Comparison of ENCODE assay signal across 9 cellular contexts in genomic region chr14:54503476-54503875, GRCh38. TPM values are rescaled to one million over a fixed set of nuclear protein-coding genes. Genes with fewer than 3 reads are reported as not detected.
DNase-seq lines count a peak whose midpoint lies in the region; ATAC-seq, FAIRE-seq and TF ChIP-seq lines count a peak whose summit lies in the region.
"Had no signal": no experiment of that assay in that cellular context is flagged by ENCODE, and none has a peak within 500 bp of the region (broad histone marks: within the 10 kb centered on the region; RNA-seq: fewer than 3 reads in every experiment).

No MANE protein-coding gene starts in this region.

- H3K4me3 Mint-ChIP-seq in HFFc6 (no peak overlapping the region), astrocyte (ENCODE audit: unreplicated experiment) (no peak overlapping the region)
- H3K4me3 Mint-ChIP-seq: activated B cell treated with CpG ODN at 0.5 μM for 24 hours had no signal

- DNase-seq in HFFc6, result peak; percentile 56
- peak; percentile 37 for DNase-seq in astrocyte (ENCODE audit: low read depth)
- DNase-seq in HepG2 (ENCODE audit: low spot score), result peak; percentile 64
- DNase-seq in activated T-cell treated with anti-CD3 and anti-CD28 coated beads for 4 hours, result no peak
- no peak for DNase-seq in NCI-H2196 (lab: John Stamatoyannopoulos, UW; ENCODE audit: unreplicated experiment)
- DNase-seq: activated B cell treated with CpG ODN at 0.5 μM for 24 hours had no signal

- WGBS in HepG2 (ENCODE audit: low lambda C conversion rate), result 5% methylated on average over 3 of the region's 3 CpGs

- no peaks in the 10 kb centered on the region for H3K4me1 ChIP-seq in astrocyte (ENCODE audit: insufficient read depth, low read length)
- peaks cover 52% of the 10 kb centered on the region for H3K4me1 ChIP-seq in HepG2 (ENCODE audit: insufficient read depth, low read length)

- no peak overlapping the region for H3K4me2 ChIP-seq in astrocyte (ENCODE audit: low read length)
- H3K4me2 ChIP-seq in HepG2 (ENCODE audit: low read depth, low read length), result peak overlapping the region; percentile 61

- CTCF ChIA-PET in HepG2 (lab: Yijun Ruan, JAX; ENCODE audit: low intra/inter-chr PET ratio, low total read pairs), result no interaction called here

- no peak for TF ChIP-seq RAD21 in HepG2 (CRISPR knock-in tag; IDR thresholded peaks at IDR 0.05)

- no peaks in the 10 kb centered on the region for H3K9me3 ChIP-seq in astrocyte (ENCODE audit: insufficient read depth, low read depth, low read length)
- no peaks in the 10 kb centered on the region for H3K9me3 ChIP-seq in HepG2 (ENCODE audit: low read length)

- H3K27me3 ChIP-seq in astrocyte (ENCODE audit: insufficient read depth, low read length), result no peaks in the 10 kb centered on the region
- H3K27me3 ChIP-seq in HepG2 (ENCODE audit: control insufficient read depth in 1 of 2, insufficient read depth in 2 of 2, low read length in 2 of 2), result 0 out of 5 replicates have a peak, but pooled peaks cover 0 to 4% of the 10 kb centered on the region in 2 experiments

- no TSS peak for BruUV-seq in HepG2 (replicated peaks; lab: Mats Ljungman, UMichigan)

- H3K4me1 Mint-ChIP-seq in HFFc6 (ENCODE audit: low read depth), result peaks cover 30% of the 10 kb centered on the region
- no peaks in the 10 kb centered on the region for H3K4me1 Mint-ChIP-seq in astrocyte (ENCODE audit: low read depth, unreplicated experiment)
- H3K4me1 Mint-ChIP-seq: activated B cell treated with CpG ODN at 0.5 μM for 24 hours had no signal

- TF ChIP-seq CTCF in C4-2B (conservative IDR thresholded peaks at IDR 0.05) (peak; percentile 60), HFFc6 (IDR thresholded peaks at IDR 0.05) (peak; percentile 69), astrocyte (IDR thresholded peaks at IDR 0.05; ENCODE audit: insufficient read depth, low read depth, low read length) (peak; percentile 43), HepG2 (CRISPR knock-in tag; IDR thresholded peaks at IDR 0.05) (peak; percentile 64)

- no peak for TF ChIP-seq POLR2A in HepG2 (IDR thresholded peaks at IDR 0.05; ENCODE audit: insufficient read depth in 1 of 2, low read depth in 2 of 2, low read length in 2 of 2)

- H3K27ac Mint-ChIP-seq in HFFc6, result no peak overlapping the region
- H3K27ac Mint-ChIP-seq in astrocyte (ENCODE audit: unreplicated experiment), result no peak overlapping the region
- H3K27ac Mint-ChIP-seq: activated B cell treated with CpG ODN at 0.5 μM for 24 hours had no signal

- H3K36me3 ChIP-seq in astrocyte (ENCODE audit: insufficient read depth, low read length), result no peaks in the 10 kb centered on the region
- no peaks in the 10 kb centered on the region for H3K36me3 ChIP-seq in HepG2 (replicated peaks in 1 of 2; ENCODE audit: control insufficient read depth in 1 of 2, insufficient read depth in 2 of 2, low read length in 2 of 2)

- no peaks in the 10 kb centered on the region for H3K79me2 ChIP-seq in astrocyte (ENCODE audit: insufficient read depth, low read length)
- no peaks in the 10 kb centered on the region for H3K79me2 ChIP-seq in HepG2 (ENCODE audit: insufficient read depth, low read length)

- TF ChIP-seq EP300 in HepG2 (IDR thresholded peaks at IDR 0.05; ENCODE audit: low read depth in 2 of 2, low read length in 2 of 2) (no peak), HepG2 (CRISPR knock-in tag; IDR thresholded peaks at IDR 0.05; ENCODE audit: borderline replicate concordance) (no peak)

- H2AFZ ChIP-seq in astrocyte (ENCODE audit: low read depth, low read length), result peak overlapping the region; percentile 57
- H2AFZ ChIP-seq in HepG2 (ENCODE audit: low read length), result no peak overlapping the region

- H3K4me3 ChIP-seq in astrocyte (ENCODE audit: insufficient read depth, low read depth, low read length) (no peak overlapping the region), HepG2 (replicated peaks in 1 of 3; ENCODE audit: insufficient read depth in 1 of 3, low read depth in 2 of 3, low read length in 3 of 3) (no peak overlapping the region)

- H4K20me1 ChIP-seq in astrocyte (ENCODE audit: insufficient read depth, low read length) (no peaks in the 10 kb centered on the region), HepG2 (ENCODE audit: insufficient read depth, low read length) (no peaks in the 10 kb centered on the region)

- H3K9ac ChIP-seq in astrocyte (ENCODE audit: low read length) (no peak overlapping the region), HepG2 (ENCODE audit: insufficient read depth, low read depth, low read length) (no peak overlapping the region)

- H3K27ac ChIP-seq in C4-2B (no peak overlapping the region), astrocyte (ENCODE audit: low read depth, low read length) (no peak overlapping the region), HepG2 (ENCODE audit: extremely low read length, insufficient read depth, low read length) (no peak overlapping the region)

- intact Hi-C loops in HepG2 (cut with micrococcal nuclease; ENCODE audit: unreplicated experiment), result no loop called here

- ATAC-seq in HepG2, result peak; percentile 77
- no peak for ATAC-seq in GM18867 (IDR thresholded peaks at IDR 0.05; ENCODE audit: unreplicated experiment)
- no peak for ATAC-seq in GM21381 (IDR thresholded peaks at IDR 0.05; ENCODE audit: unreplicated experiment)

- H3K9me3 Mint-ChIP-seq in HFFc6, result no peaks in the 10 kb centered on the region
- H3K9me3 Mint-ChIP-seq in astrocyte (ENCODE audit: unreplicated experiment), result no peaks in the 10 kb centered on the region
- H3K9me3 Mint-ChIP-seq: activated B cell treated with CpG ODN at 0.5 μM for 24 hours had no signal

- in situ Hi-C loops in HepG2 (cut with HindIII; ENCODE audit: extremely low pct_ligation_motif_present, low pct_unique_long_range_greater_than_20kb), result no loop called here

- peak; percentile 88 for FAIRE-seq in astrocyte (lab: Jason Lieb, UNC)
- peak; percentile 88 for FAIRE-seq in HepG2 (lab: Jason Lieb, UNC)

- no peaks in the 10 kb centered on the region for H3K36me3 Mint-ChIP-seq in HFFc6 (ENCODE audit: low read depth)
- no peaks in the 10 kb centered on the region for H3K36me3 Mint-ChIP-seq in astrocyte (ENCODE audit: low read depth, unreplicated experiment)

- peaks cover 4% of the 10 kb centered on the region; the same call in 1 of the 2 replicates for H3K27me3 Mint-ChIP-seq in HFFc6 (ENCODE audit: insufficient read depth)
- peaks cover 2% of the 10 kb centered on the region for H3K27me3 Mint-ChIP-seq in astrocyte (ENCODE audit: low read depth, unreplicated experiment)

- POLR2A ChIA-PET in HepG2 (lab: Yijun Ruan, JAX), result interaction anchor here (0.9 to 1.2 kb wide), 3 partner anchors 14 to 62 kb away, joined by 3 to 6 read pairs (median 4); no protein-coding TSS in a partner anchor

RNA-seq across cellular contexts. Expression of gene CGRRF1, which starts 6.2 kb away (rescaled TPM):
- total RNA-seq in HFFc6 (2021; fragmentation: NEBNext Ultra II Directional; extraction: Animal tissue kit (Norgen Biotek cat#: 25700)), result 10 to 100 TPM; 11.3 to 13.1 (median 12.1) TPM
- 16.6 and 18.7 TPM in 2 replicates for total RNA-seq in astrocyte
- total RNA-seq in HepG2 (2016; rRNA removed; fragmentation: Illumina TruSeq; extraction: Trizol), result 13.3 and 18.2 TPM in 2 replicates
- 11.9 and 12.4 TPM in 2 replicates for total RNA-seq in HepG2 (2016; cell fraction: cytosol; rRNA removed; fragmentation: Illumina TruSeq; extraction: Trizol; ENCODE audit: low read depth)
- total RNA-seq in HepG2 (2016; cell fraction: insoluble cytoplasmic fraction; rRNA removed; fragmentation: Illumina TruSeq; extraction: Trizol), result 10.9 and 19.9 TPM in 2 replicates
- 18.6 and 21.2 TPM in 2 replicates for total RNA-seq in HepG2 (2016; cell fraction: membrane; rRNA removed; fragmentation: Illumina TruSeq; extraction: Trizol)
- 22.0 and 22.6 TPM in 2 replicates for total RNA-seq in HepG2 (2016; cell fraction: nucleus; rRNA removed; fragmentation: Illumina TruSeq; extraction: Trizol)
- polyA plus RNA-seq in HepG2 (2011; rRNA removed), result 11.3 and 16.8 TPM in 2 replicates
- polyA plus RNA-seq in HepG2 (2011; cell fraction: cytosol; rRNA removed), result 3.9 and 6.0 TPM in 2 replicates
- polyA plus RNA-seq in HepG2 (2011; cell fraction: nucleus; rRNA removed), result 6.8 and 7.7 TPM in 2 replicates
- 16.4 and 16.6 TPM in 2 replicates for polyA plus RNA-seq in HepG2 (2012)
- polyA plus RNA-seq in HepG2 (2016; cell fraction: cytosol; fragmentation: Illumina TruSeq; extraction: Trizol; ENCODE audit: low read depth), result 13.1 and 14.1 TPM in 2 replicates
- 11.8 and 12.8 TPM in 2 replicates for polyA plus RNA-seq in HepG2 (2016; cell fraction: insoluble cytoplasmic fraction; fragmentation: Illumina TruSeq; extraction: Trizol; ENCODE audit: low read depth)
- polyA plus RNA-seq in HepG2 (2016; cell fraction: membrane; fragmentation: Illumina TruSeq; extraction: Trizol; ENCODE audit: low read depth), result 15.1 and 15.3 TPM in 2 replicates
- polyA plus RNA-seq in HepG2 (2016; cell fraction: nucleus; fragmentation: Illumina TruSeq; extraction: Trizol; ENCODE audit: insufficient read depth, low read depth), result 25.5 and 30.7 TPM in 2 replicates
- polyA minus RNA-seq in HepG2 (2011; rRNA and poly(A)+ RNA removed; ENCODE audit: low replicate concordance), result 5.3 and 5.7 TPM in 2 replicates
- polyA minus RNA-seq in HepG2 (2011; cell fraction: cytosol; rRNA and poly(A)+ RNA removed), result 5.4 and 7.5 TPM in 2 replicates
- polyA minus RNA-seq in HepG2 (2011; cell fraction: nucleus; rRNA and poly(A)+ RNA removed), result 14.0 and 21.4 TPM in 2 replicates

RNA-seq across cellular contexts. Expression of gene GMFB, which starts 14.7 kb away (rescaled TPM):
- total RNA-seq in HFFc6 (2021; fragmentation: NEBNext Ultra II Directional; extraction: Animal tissue kit (Norgen Biotek cat#: 25700)), result 10 to 100 TPM; 70.9 to 98.7 (median 77.1) TPM
- total RNA-seq in astrocyte, result 69.4 and 73.4 TPM in 2 replicates
- total RNA-seq in HepG2 (2016; rRNA removed; fragmentation: Illumina TruSeq; extraction: Trizol), result 68.2 and 103 TPM in 2 replicates
- 10.0 and 15.2 TPM in 2 replicates for total RNA-seq in HepG2 (2016; cell fraction: cytosol; rRNA removed; fragmentation: Illumina TruSeq; extraction: Trizol; ENCODE audit: low read depth)
- 70.0 and 128 TPM in 2 replicates for total RNA-seq in HepG2 (2016; cell fraction: insoluble cytoplasmic fraction; rRNA removed; fragmentation: Illumina TruSeq; extraction: Trizol)
- total RNA-seq in HepG2 (2016; cell fraction: membrane; rRNA removed; fragmentation: Illumina TruSeq; extraction: Trizol), result 24.3 and 26.6 TPM in 2 replicates
- total RNA-seq in HepG2 (2016; cell fraction: nucleus; rRNA removed; fragmentation: Illumina TruSeq; extraction: Trizol), result 60.5 and 62.1 TPM in 2 replicates
- 12.9 and 17.3 TPM in 2 replicates for polyA plus RNA-seq in HepG2 (2011; rRNA removed)
- 4.5 and 9.6 TPM in 2 replicates for polyA plus RNA-seq in HepG2 (2011; cell fraction: cytosol; rRNA removed)
- polyA plus RNA-seq in HepG2 (2011; cell fraction: nucleus; rRNA removed), result 8.7 and 12.8 TPM in 2 replicates
- 18.0 and 30.6 TPM in 2 replicates for polyA plus RNA-seq in HepG2 (2012)
- 3.3 and 4.3 TPM in 2 replicates for polyA plus RNA-seq in HepG2 (2016; cell fraction: cytosol; fragmentation: Illumina TruSeq; extraction: Trizol; ENCODE audit: low read depth)
- 66.5 and 76.4 TPM in 2 replicates for polyA plus RNA-seq in HepG2 (2016; cell fraction: insoluble cytoplasmic fraction; fragmentation: Illumina TruSeq; extraction: Trizol; ENCODE audit: low read depth)
- 14.4 and 17.7 TPM in 2 replicates for polyA plus RNA-seq in HepG2 (2016; cell fraction: membrane; fragmentation: Illumina TruSeq; extraction: Trizol; ENCODE audit: low read depth)
- polyA plus RNA-seq in HepG2 (2016; cell fraction: nucleus; fragmentation: Illumina TruSeq; extraction: Trizol; ENCODE audit: insufficient read depth, low read depth), result 48.5 and 55.3 TPM in 2 replicates
- 7.9 and 9.8 TPM in 2 replicates for polyA minus RNA-seq in HepG2 (2011; rRNA and poly(A)+ RNA removed; ENCODE audit: low replicate concordance)
- polyA minus RNA-seq in HepG2 (2011; cell fraction: cytosol; rRNA and poly(A)+ RNA removed), result 9.7 and 12.5 TPM in 2 replicates
- 54.5 and 62.3 TPM in 2 replicates for polyA minus RNA-seq in HepG2 (2011; cell fraction: nucleus; rRNA and poly(A)+ RNA removed)

Comparison
In these comparisons a context has a peak if more than half of its experiments do, and no peak if none do; other contexts are left out.
1. DNase-seq: peak in HFFc6 (single experiment), astrocyte (single experiment) and HepG2 (single experiment); none in activated T-cell treated with anti-CD3 and anti-CD28 coated beads for 4 hours (single experiment) and NCI-H2196 (single experiment).
2. Peak in every context shown above with its lines, with median percentiles within 50 percentile points of each other: CTCF ChIP-seq.